ENCODE assay signal across 22 cellular contexts in the genomic region with DNA sequence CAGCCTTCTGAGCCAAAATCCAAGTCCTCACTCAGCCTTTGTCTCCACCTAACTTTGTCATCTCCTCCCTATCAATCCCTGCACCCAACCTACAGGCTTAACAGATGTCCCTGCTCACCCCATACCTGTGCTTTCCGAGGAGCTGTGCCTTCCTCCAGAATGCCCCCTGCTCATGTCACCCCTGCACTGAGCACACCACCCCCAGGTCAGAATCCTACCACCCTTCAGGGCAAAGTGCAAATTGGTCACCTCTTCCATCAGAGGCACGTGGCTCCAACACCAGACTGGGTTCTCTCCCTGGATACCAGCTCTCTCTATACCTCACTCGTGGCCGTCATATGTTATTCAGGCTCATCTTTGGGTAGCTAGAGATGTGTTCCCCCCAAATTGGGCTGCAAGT.
"Had no signal": no experiment of that assay in that cellular context is flagged by ENCODE, and none has a peak within 500 bp of the region (broad histone marks: within the 10 kb centered on the region; RNA-seq: fewer than 3 reads in every experiment).

No MANE protein-coding gene starts in this region.

- H3K36me3 ChIP-seq: neutrophil, tibial artery, upper lobe of right lung, vagina had no signal

- H3K9me3 ChIP-seq: neutrophil, tibial artery, upper lobe of right lung, vagina had no signal

- DNase-seq: effector CD4-positive, alpha-beta T cell; endodermal cell; erythroblast; foreskin keratinocyte; head of caudate nucleus; kidney; left cardiac atrium; left ventricle myocardium superior; mesendoderm; naive thymus-derived CD4-positive, alpha-beta T cell; posterior cingulate gyrus; right cardiac atrium; stimulated activated CD4-positive, alpha-beta T cell treated with anti-CD3 and anti-CD28 coated beads, Interleukin-2, amount 100 ng/mL, for 48 hours; stimulated activated naive CD8-positive, alpha-beta T cell treated with anti-CD3 and anti-CD28 coated beads, Interleukin-15, Interleukin-2, amounts not matched to agents 100 U/mL and 50 U/mL, for 24 hours; tibial artery; upper lobe of right lung had no signal

- H3K27me3 ChIP-seq: foreskin keratinocyte, hepatocyte, neutrophil, tibial artery, upper lobe of right lung, vagina had no signal

- H2AFZ ChIP-seq: hepatocyte had no signal

- H3K4me3 ChIP-seq: coronary artery, hepatocyte, smooth muscle cell, tibial artery, upper lobe of right lung, vagina had no signal

- H3K4me2 ChIP-seq: hepatocyte, smooth muscle cell had no signal

- H3K79me2 ChIP-seq: hepatocyte had no signal

- ATAC-seq: foreskin keratinocyte; left cardiac atrium; naive thymus-derived CD4-positive, alpha-beta T cell; right cardiac atrium; stimulated activated naive CD8-positive, alpha-beta T cell treated with anti-CD3 and anti-CD28 coated beads, Interleukin-15, Interleukin-2, amounts not matched to agents 100 U/mL and 50 U/mL, for 24 hours; upper lobe of right lung had no signal

- H3K4me1 ChIP-seq: foreskin keratinocyte, upper lobe of right lung, vagina had no signal

- H3K27ac ChIP-seq: coronary artery, foreskin keratinocyte, hepatocyte, neutrophil, tibial artery, upper lobe of right lung, vagina had no signal

- FAIRE-seq: endothelial cell of umbilical vein, kidney had no signal
